ENCODE assay signal across 10 cellular contexts in the genomic region with DNA sequence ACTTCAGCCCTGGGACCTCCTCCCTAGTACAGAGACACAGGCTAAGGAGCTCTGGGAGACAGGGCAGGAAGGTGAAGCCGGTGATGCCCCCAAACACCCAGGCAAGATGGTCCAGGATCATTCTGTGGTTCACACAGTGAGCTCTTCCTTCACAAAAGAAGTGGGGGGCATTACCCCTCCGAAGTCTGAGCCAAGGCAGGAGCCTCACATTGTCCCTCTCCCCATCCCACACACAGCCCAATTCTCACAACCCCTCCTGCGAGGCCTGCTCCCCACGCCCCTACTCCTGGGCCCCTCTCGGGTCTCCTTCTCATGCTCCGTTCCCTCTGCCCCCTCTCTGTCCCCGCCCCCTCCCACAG. TPM values are rescaled to one million over a fixed set of nuclear protein-coding genes. Genes with fewer than 3 reads are reported as not detected.
DNase-seq lines count a peak whose midpoint lies in the region; ATAC-seq and TF ChIP-seq lines count a peak whose summit lies in the region.
"Had no signal": no experiment of that assay in that cellular context is flagged by ENCODE, and none has a peak within 500 bp of the region (broad histone marks: within the 10 kb centered on the region; RNA-seq: fewer than 3 reads in every experiment).

No MANE protein-coding gene starts in this region.

- ATAC-seq in heart right ventricle (peak in 2 of 8 donors; percentile 1 to 8), Right ventricle myocardium superior (ENCODE audit: poor library complexity) (no peak), body of pancreas (no peak), GM21786 (IDR thresholded peaks at IDR 0.05; ENCODE audit: unreplicated experiment) (no peak)
- ATAC-seq in naive thymus-derived CD8-positive, alpha-beta T cell: no peak

- no peaks in the 10 kb centered on the region for H3K9me3 ChIP-seq in heart right ventricle
- no peaks in the 10 kb centered on the region for H3K9me3 ChIP-seq in body of pancreas
- H3K9me3 ChIP-seq in uterus: no peaks in the 10 kb centered on the region

- TF ChIP-seq CTCF in heart right ventricle (IDR thresholded peaks at IDR 0.05): no peak
- TF ChIP-seq CTCF in body of pancreas (IDR thresholded peaks at IDR 0.05): no peak
- no peak for TF ChIP-seq CTCF in uterus (IDR thresholded peaks at IDR 0.05)

- peaks cover 0 to 12% (median 4%) of the 10 kb centered on the region in 3 donors for H3K36me3 Mint-ChIP-seq in naive thymus-derived CD8-positive, alpha-beta T cell

- H3K27me3 ChIP-seq in heart right ventricle: no peaks in the 10 kb centered on the region
- H3K27me3 ChIP-seq in body of pancreas: no peaks in the 10 kb centered on the region
- H3K27me3 ChIP-seq in uterus: no peaks in the 10 kb centered on the region

- intact Hi-C loops in heart right ventricle (cut with DNase I) (loop anchor here in 3 of 10 donors (5.0 to 10.0 kb wide), 3 partner anchors 102 to 115 kb away; partner anchors contain the start of genes NAXE (in 2 of the 3) and GPATCH4 (in 1 of the 3)), Right ventricle myocardium superior (cut with DNase I) (loop anchor here (10.0 kb wide), 1 partner anchor 515 kb away; the partner anchor contains the start of gene ARHGEF2), body of pancreas (cut with DNase I) (no loop called here), uterus (cut with DNase I; ENCODE audit: low total_unique reads) (no loop called here)

- no peaks in the 10 kb centered on the region for H3K9me3 Mint-ChIP-seq in naive thymus-derived CD8-positive, alpha-beta T cell

- TF ChIP-seq POLR2A in body of pancreas (IDR thresholded peaks at IDR 0.05) (no peak), uterus (IDR thresholded peaks at IDR 0.05) (no peak)

- peaks cover 80 to 100% (median 99%) of the 10 kb centered on the region in 9 donors for H3K4me1 ChIP-seq in heart right ventricle
- peaks cover 80% of the 10 kb centered on the region for H3K4me1 ChIP-seq in body of pancreas
- H3K4me1 ChIP-seq in uterus: peaks cover 22 to 64% of the 10 kb centered on the region in 2 donors

- DNase-seq in heart right ventricle (no peak), Right ventricle myocardium superior (no peak), body of pancreas (no peak), uterus (no peak), NCI-H526 (lab: John Stamatoyannopoulos, UW) (no peak), SIG-M5 (lab: John Stamatoyannopoulos, UW) (no peak)
- no peak for DNase-seq in naive thymus-derived CD8-positive, alpha-beta T cell
- DNase-seq: activated CD8-positive, alpha-beta memory T cell treated with anti-CD3 and anti-CD28 coated beads, Interleukin-2, amount 50 U/mL, for 48 hours; DMS 273 treated with DMSO at 0.1 percent for 48 hours had no signal

- H3K4me1 Mint-ChIP-seq in naive thymus-derived CD8-positive, alpha-beta T cell: peaks cover 60 to 99% (median 94%) of the 10 kb centered on the region in 4 donors

- H3K4me3 Mint-ChIP-seq in naive thymus-derived CD8-positive, alpha-beta T cell: peak overlapping the region; percentile 43 to 86 (median 77)

- no peaks in the 10 kb centered on the region for H3K27me3 Mint-ChIP-seq in naive thymus-derived CD8-positive, alpha-beta T cell

- H3K27ac Mint-ChIP-seq in naive thymus-derived CD8-positive, alpha-beta T cell: peak overlapping the region; percentile 87 to 99 (median 94)

- peak overlapping the region; percentile 80 to 100 (median 97) for H3K27ac ChIP-seq in heart right ventricle
- peak overlapping the region in 3 of 4 donors; percentile 60 to 71 (median 63) for H3K27ac ChIP-seq in body of pancreas
- H3K27ac ChIP-seq in uterus: peak overlapping the region; percentile 77 to 100

- WGBS in heart right ventricle, 2 donors: 17 to 25% methylated on average over 7 of the region's 7 CpGs
- 19 to 27% methylated on average over 6 to 7 of the region's 7 CpGs for WGBS in body of pancreas, 2 donors

- POLR2A ChIA-PET in naive thymus-derived CD8-positive, alpha-beta T cell (lab: Charles Lee): interaction anchor here (0.9 to 15.0 kb wide), 6 partner anchors 9 to 115 kb away, joined by 3 to 359 read pairs (median 3); partner anchors contain the start of genes GPATCH4, MEF2D and NAXE

- peak overlapping the region in 9 of 10 donors; percentile 6 to 39 (median 35) for H3K4me3 ChIP-seq in heart right ventricle
- no peak overlapping the region for H3K4me3 ChIP-seq in body of pancreas
- H3K4me3 ChIP-seq in uterus: peak overlapping the region in 1 of 2 donors; percentile 15

- peaks cover 0 to 37% (median 3%) of the 10 kb centered on the region in 9 donors for H3K36me3 ChIP-seq in heart right ventricle
- H3K36me3 ChIP-seq in body of pancreas (replicated peaks in 1 of 2; ENCODE audit: insufficient read depth in 1 of 2, low read depth in 2 of 2): no peaks in the 10 kb centered on the region
- no peaks in the 10 kb centered on the region for H3K36me3 ChIP-seq in uterus

RNA-seq across cellular contexts. Expression of gene MEF2D, which starts 10.7 kb away (rescaled TPM):
- total RNA-seq in heart right ventricle: 100 to 1,000 TPM in 4 of 10 donors, 10 to 100 TPM in 6; 81.1 to 127 (median 96.5) TPM
- polyA plus RNA-seq in heart right ventricle: 10 to 100 TPM; 31.6 to 37.7 TPM
- 96.6 TPM for total RNA-seq in Right ventricle myocardium superior
- 10 to 100 TPM; 15.6 to 18.1 TPM for total RNA-seq in body of pancreas
- total RNA-seq in naive thymus-derived CD8-positive, alpha-beta T cell: 10 to 100 TPM; 69.4 to 73.2 TPM
- 10 to 100 TPM in 1 of 3 donors, 1 to 10 TPM in 2; 6.4 to 12.6 (median 6.7) TPM for polyA plus RNA-seq in naive thymus-derived CD8-positive, alpha-beta T cell
- total RNA-seq in uterus: 100 to 1,000 TPM in 1 of 4 donors, 10 to 100 TPM in 2, 1 to 10 TPM in 1; 8.4 to 101 (median 35.1) TPM

Comparison
In these comparisons a context has a peak if more than half of its experiments do, and no peak if none do; other contexts are left out.
1. H3K4me3 ChIP-seq: peak in heart right ventricle (9 of 10); none in body of pancreas (0 of 2).
2. Peak in every context shown above with its lines, with median percentiles within 50 percentile points of each other: H3K27ac ChIP-seq.